ENCODE assay signal across 1 cellular context in the genomic region with DNA sequence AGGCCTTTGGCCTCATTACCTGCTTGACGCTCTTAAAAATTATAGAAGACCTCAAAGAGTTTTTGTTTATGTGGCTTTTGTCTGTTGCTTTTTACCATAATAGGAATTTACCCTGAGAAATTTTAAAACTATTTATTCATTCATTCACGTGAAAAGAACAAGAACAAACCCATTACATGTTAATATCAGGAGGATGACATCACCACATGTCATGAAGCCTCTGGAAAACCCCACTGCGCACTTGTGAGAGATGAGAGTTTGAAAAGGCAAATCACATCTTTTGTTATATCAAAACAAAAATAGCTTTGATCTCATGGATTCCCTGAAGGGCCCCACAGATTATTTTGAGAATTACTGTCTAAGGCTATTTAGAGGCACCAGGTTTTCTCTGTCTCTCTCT.
TF ChIP-seq lines count a peak whose summit lies in the region.

No MANE protein-coding gene starts in this region.

TF ChIP-seq in IMR-90, 13 proteins besides CTCF, POLR2A, EP300 and RAD21 (continued from another document):
- TF ChIP-seq, protein P1, sequence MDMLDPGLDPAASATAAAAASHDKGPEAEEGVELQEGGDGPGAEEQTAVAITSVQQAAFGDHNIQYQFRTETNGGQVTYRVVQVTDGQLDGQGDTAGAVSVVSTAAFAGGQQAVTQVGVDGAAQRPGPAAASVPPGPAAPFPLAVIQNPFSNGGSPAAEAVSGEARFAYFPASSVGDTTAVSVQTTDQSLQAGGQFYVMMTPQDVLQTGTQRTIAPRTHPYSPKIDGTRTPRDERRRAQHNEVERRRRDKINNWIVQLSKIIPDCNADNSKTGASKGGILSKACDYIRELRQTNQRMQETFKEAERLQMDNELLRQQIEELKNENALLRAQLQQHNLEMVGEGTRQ (IDR thresholded peaks at IDR 0.05; ENCODE audit: low read depth, low read length) = no peak
- TF ChIP-seq NFE2L2 (IDR thresholded peaks at IDR 0.05; ENCODE audit: low read depth, low read length) (no peak), CHD1 (IDR thresholded peaks at IDR 0.05; ENCODE audit: low read depth, low read length) (no peak), RCOR1 (IDR thresholded peaks at IDR 0.05; ENCODE audit: insufficient replicate concordance, low read length) (no peak)
